Comparison of ENCODE assay signal across 27 cellular contexts in genomic region chr20:58986286-58986967, GRCh38. TPM values are rescaled to one million over a fixed set of nuclear protein-coding genes. Genes with fewer than 3 reads are reported as not detected.
DNase-seq lines count a peak whose midpoint lies in the region; ATAC-seq and TF ChIP-seq lines count a peak whose summit lies in the region.
"Had no signal": no experiment of that assay in that cellular context is flagged by ENCODE, and none has a peak within 500 bp of the region (broad histone marks: within the 10 kb centered on the region; RNA-seq: fewer than 3 reads in every experiment).

No MANE protein-coding gene starts in this region.

- H3K9me3 ChIP-seq in CD4-positive, alpha-beta T cell (ENCODE audit: control insufficient read depth, low read length): no peaks in the 10 kb centered on the region
- H3K9me3 ChIP-seq: colonic mucosa, lower lobe of right lung, MG63, right lobe of liver, thoracic aorta, vagina had no signal

- H3K4me3 ChIP-seq in coronary artery: no peak overlapping the region
- H3K4me3 ChIP-seq: colonic mucosa, lower lobe of right lung, MG63, right lobe of liver, thoracic aorta, vagina had no signal

- POLR2A ChIA-PET in CD4-positive, alpha-beta T cell (lab: Charles Lee): interaction anchor here (0.8 kb wide), 1 partner anchor 46 kb away, joined by 3 read pairs; the partner anchor contains the start of gene ATP5F1E

- H3K27me3 ChIP-seq in CD4-positive, alpha-beta T cell (ENCODE audit: control insufficient read depth, insufficient read depth, low read length): no peaks in the 10 kb centered on the region
- H3K27me3 ChIP-seq: colonic mucosa, MG63, right lobe of liver, vagina had no signal

- CTCF ChIA-PET in CD4-positive, alpha-beta T cell (lab: Charles Lee): no interaction called here

- peaks cover 74% of the 10 kb centered on the region for H3K36me3 Mint-ChIP-seq in CD4-positive, alpha-beta T cell (ENCODE audit: low read depth)
- H3K36me3 Mint-ChIP-seq in progenitor cell of endocrine pancreas (ENCODE audit: insufficient read depth): peaks cover 27% of the 10 kb centered on the region

- H3K27ac ChIP-seq in CD4-positive, alpha-beta T cell (ENCODE audit: low read depth, low read length): no peak overlapping the region
- no peak overlapping the region for H3K27ac ChIP-seq in coronary artery
- H3K27ac ChIP-seq: colonic mucosa, lower lobe of right lung, right lobe of liver, thoracic aorta, vagina had no signal

- ATAC-seq in CD4-positive, alpha-beta T cell (ENCODE audit: poor library complexity): no peak
- ATAC-seq in GM19452 (IDR thresholded peaks at IDR 0.05; ENCODE audit: unreplicated experiment): no peak
- no peak for ATAC-seq in HG03135 (IDR thresholded peaks at IDR 0.05; ENCODE audit: unreplicated experiment)
- ATAC-seq: esophagus mucosa, lower lobe of right lung, right lobe of liver, SK-N-SH treated with all-trans-retinoic acid at 6 μM for 48 hours had no signal

- no peak for TF ChIP-seq CTCF in CD4-positive, alpha-beta T cell (IDR thresholded peaks at IDR 0.05)
- TF ChIP-seq CTCF in coronary artery (IDR thresholded peaks at IDR 0.05) (no peak), progenitor cell of endocrine pancreas (IDR thresholded peaks at IDR 0.05; ENCODE audit: unreplicated experiment) (no peak)

- no peak for DNase-seq in CD4-positive, alpha-beta T cell
- peak; percentile 50 for DNase-seq in SK-N-DZ (ENCODE audit: low spot score)
- DNase-seq in coronary artery (ENCODE audit: low spot score): peak; percentile 17
- no peak for DNase-seq in progenitor cell of endocrine pancreas (ENCODE audit: low spot score, unreplicated experiment)
- DNase-seq in iPS-NIHi7 (ENCODE audit: extremely low spot score): no peak
- DNase-seq in NCI-H526 (lab: John Stamatoyannopoulos, UW): no peak
- DNase-seq: activated CD4-positive, alpha-beta T cell treated with anti-CD3 and anti-CD28 coated beads, Interleukin-2, amount 10 ng/mL, durations not matched to agents 7 days and 5 days; activated naive CD4-positive, alpha-beta T cell treated with anti-CD3 and anti-CD28 coated beads, Interleukin-2, amount 50 U/mL, for 16 hours; anterior cingulate cortex; colonic mucosa; effector memory CD4-positive, alpha-beta T cell; foreskin fibroblast; KBM-7; lower lobe of right lung; MG63; NCI-H1417 treated with DMSO at 0.1 percent for 48 hours; stimulated activated CD4-positive, alpha-beta T cell treated with anti-CD3 and anti-CD28 coated beads, Interleukin-4, amount 100 ng/mL, for 24 hours; stimulated activated naive CD4-positive, alpha-beta T cell treated with Interleukin-2 at 50 U/mL for 16 hours had no signal

- no peaks in the 10 kb centered on the region for H3K27me3 Mint-ChIP-seq in CD4-positive, alpha-beta T cell
- no peaks in the 10 kb centered on the region for H3K27me3 Mint-ChIP-seq in progenitor cell of endocrine pancreas
- H3K27me3 Mint-ChIP-seq: activated CD4-positive, alpha-beta T cell treated with anti-CD3 and anti-CD28 coated beads, Interleukin-2, amount 10 ng/mL, durations not matched to agents 7 days and 5 days had no signal

- H3K4me1 Mint-ChIP-seq in CD4-positive, alpha-beta T cell (ENCODE audit: low read depth): peaks cover 44% of the 10 kb centered on the region
- H3K4me1 Mint-ChIP-seq in progenitor cell of endocrine pancreas (ENCODE audit: low read depth): peaks cover 35% of the 10 kb centered on the region

- H3K27ac Mint-ChIP-seq in CD4-positive, alpha-beta T cell: peak overlapping the region; percentile 40
- H3K27ac Mint-ChIP-seq in progenitor cell of endocrine pancreas: peak overlapping the region; percentile 84
- H3K27ac Mint-ChIP-seq: activated CD4-positive, alpha-beta T cell treated with anti-CD3 and anti-CD28 coated beads, Interleukin-2, amount 10 ng/mL, durations not matched to agents 7 days and 5 days had no signal

- H3K4me3 Mint-ChIP-seq in CD4-positive, alpha-beta T cell: no peak overlapping the region
- no peak overlapping the region for H3K4me3 Mint-ChIP-seq in progenitor cell of endocrine pancreas (ENCODE audit: low read depth)
- H3K4me3 Mint-ChIP-seq: activated CD4-positive, alpha-beta T cell treated with anti-CD3 and anti-CD28 coated beads, Interleukin-2, amount 10 ng/mL, durations not matched to agents 7 days and 5 days had no signal

- H3K9me3 Mint-ChIP-seq in CD4-positive, alpha-beta T cell: no peaks in the 10 kb centered on the region
- H3K9me3 Mint-ChIP-seq in progenitor cell of endocrine pancreas (ENCODE audit: low read depth): no peaks in the 10 kb centered on the region
- H3K9me3 Mint-ChIP-seq: activated CD4-positive, alpha-beta T cell treated with anti-CD3 and anti-CD28 coated beads, Interleukin-2, amount 10 ng/mL, durations not matched to agents 7 days and 5 days had no signal

- intact Hi-C loops in CD4-positive, alpha-beta T cell (cut with DNase I, micrococcal nuclease): loop anchor here in 1 of 2 experiments (10.0 kb wide), 1 partner anchor 682 kb away; the partner anchor contains the start of gene RAB22A

RNA-seq across cellular contexts. Expression of gene NELFCD, which starts 5.4 kb away (rescaled TPM):
- 10 to 100 TPM; 95.7 to 97.0 TPM for total RNA-seq in CD4-positive, alpha-beta T cell
- polyA plus RNA-seq in SK-N-DZ (2014; cell fraction: cytosol; rRNA removed): 88.1 and 93.3 TPM in 2 replicates
- 237 and 372 TPM in 2 replicates for polyA plus RNA-seq in SK-N-DZ (2014; cell fraction: nucleus; rRNA removed)
- 116 and 122 TPM in 2 replicates for total RNA-seq in progenitor cell of endocrine pancreas

RNA-seq across cellular contexts. Expression of gene CTSZ, which starts 20.6 kb away (rescaled TPM):
- total RNA-seq in CD4-positive, alpha-beta T cell: 10 to 100 TPM; 14.7 to 17.7 TPM
- polyA plus RNA-seq in SK-N-DZ (2014; cell fraction: cytosol; rRNA removed): not detected in 2 replicates
- polyA plus RNA-seq in SK-N-DZ (2014; cell fraction: nucleus; rRNA removed): not detected in 2 replicates
- 61.4 and 65.6 TPM in 2 replicates for total RNA-seq in progenitor cell of endocrine pancreas

RNA-seq across cellular contexts. Expression of gene TUBB1, which starts 32.8 kb away (rescaled TPM):
- total RNA-seq in CD4-positive, alpha-beta T cell: under 1 TPM; 0.11 to 0.17 TPM
- polyA plus RNA-seq in SK-N-DZ (2014; cell fraction: cytosol; rRNA removed): not detected in 2 replicates
- polyA plus RNA-seq in SK-N-DZ (2014; cell fraction: nucleus; rRNA removed): not detected in 2 replicates
- 0.16 and 0.19 TPM in 2 replicates for total RNA-seq in progenitor cell of endocrine pancreas
- total RNA-seq: activated CD4-positive, alpha-beta T cell treated with anti-CD3 and anti-CD28 coated beads, Interleukin-2, amount 10 ng/mL, durations not matched to agents 7 days and 5 days; colonic mucosa; esophagus mucosa; NCI-H460; T-helper 2 cell treated with Interferon-gamma antibody and Interleukin-4, amounts not matched to agents 100 ng/mL and 5 ng/mL, for 36 hours; vagina had no signal

RNA-seq across cellular contexts. Expression of gene ATP5F1E, which starts 45.7 kb away (rescaled TPM):
- 10 to 100 TPM; 51.1 to 53.1 TPM for total RNA-seq in CD4-positive, alpha-beta T cell
- 48.0 and 60.9 TPM in 2 replicates for polyA plus RNA-seq in SK-N-DZ (2014; cell fraction: cytosol; rRNA removed)
- polyA plus RNA-seq in SK-N-DZ (2014; cell fraction: nucleus; rRNA removed): 50.1 and 67.2 TPM in 2 replicates
- 55.9 and 69.7 TPM in 2 replicates for total RNA-seq in progenitor cell of endocrine pancreas

RNA-seq across cellular contexts. Expression of gene PRELID3B, which starts 56.2 kb away (rescaled TPM):
- total RNA-seq in CD4-positive, alpha-beta T cell: 10 to 100 TPM; 55.8 to 59.1 TPM
- 154 and 172 TPM in 2 replicates for polyA plus RNA-seq in SK-N-DZ (2014; cell fraction: cytosol; rRNA removed)
- polyA plus RNA-seq in SK-N-DZ (2014; cell fraction: nucleus; rRNA removed): 91.9 and 101 TPM in 2 replicates
- total RNA-seq in progenitor cell of endocrine pancreas: 50.1 and 52.8 TPM in 2 replicates

Comparison
In these comparisons a context has a peak if more than half of its experiments do, and no peak if none do; other contexts are left out.
1. DNase-seq: peak in SK-N-DZ (single experiment) and coronary artery (single experiment); none in CD4-positive, alpha-beta T cell (0 of 10), progenitor cell of endocrine pancreas (single experiment), iPS-NIHi7 (single experiment) and NCI-H526 (0 of 2).